Comparison of ENCODE assay signal across 24 cellular contexts in genomic region chr4:548976-549375, GRCh38. TPM values are rescaled to one million over a fixed set of nuclear protein-coding genes. Genes with fewer than 3 reads are reported as not detected.
A peak's percentile ranks its signal among the peaks of the same experiment; 100 is the strongest.
DNase-seq lines count a peak whose midpoint lies in the region; ATAC-seq, FAIRE-seq and TF ChIP-seq lines count a peak whose summit lies in the region.
"Had no signal": no experiment of that assay in that cellular context is flagged by ENCODE, and none has a peak within 500 bp of the region (broad histone marks: within the 10 kb centered on the region; RNA-seq: fewer than 3 reads in every experiment).

No MANE protein-coding gene starts in this region.

- in situ Hi-C loops in GM13976 (cut with MboI; ENCODE audit: low sequenced_read_pairs, unreplicated experiment): no loop called here

- TF ChIP-seq POLR2A in GM12891 (IDR thresholded peaks at IDR 0.05; ENCODE audit: low read depth, low read length): no peak

- DNase-seq in DMS 273 (lab: John Stamatoyannopoulos, UW; ENCODE audit: unreplicated experiment): peak; percentile 33
- DNase-seq in DMS 273 treated with DMSO at 0.1 percent for 48 hours (lab: John Stamatoyannopoulos, UW): no peak
- peak; percentile 28 for DNase-seq in RKO (ENCODE audit: low spot score)
- peak; percentile 8 for DNase-seq in iris pigment epithelial cell (ENCODE audit: low read depth)
- no peak for DNase-seq in GM13976 (ENCODE audit: low spot score)
- DNase-seq in GM12891 (ENCODE audit: insufficient read length, low spot score): no peak
- DNase-seq: ACHN; BE2C; CD8-positive, alpha-beta memory T cell; DMS153; Karpas-422; NCI-H1092 treated with DMSO at 0.1 percent for 48 hours; NCI-H1436 treated with DMSO at 0.1 percent for 48 hours; NCI-H1930; NCI-H446; NCI-H524 treated with DMSO at 0.1 percent for 48 hours; NCI-H82; NK-92 treated with Interleukin-12 subunit alpha and Interleukin-12 subunit beta, amount 100 ng/mL, for 24 hours; PC-9; Right ventricle myocardium superior; RPMI8226 had no signal

- ATAC-seq in GM18873 (IDR thresholded peaks at IDR 0.05; ENCODE audit: low FRiP score, unreplicated experiment) (no peak), GM19455 (IDR thresholded peaks at IDR 0.05; ENCODE audit: unreplicated experiment) (no peak)

- TF ChIP-seq CTCF in GM13976 (IDR thresholded peaks at IDR 0.05; ENCODE audit: borderline replicate concordance, control extremely low read depth, extremely low read depth, insufficient read depth, missing control alignments): no peak

- no peak for FAIRE-seq in GM12891 (lab: Jason Lieb, UNC)

TF ChIP-seq in GM12891, 5 proteins besides CTCF, POLR2A, EP300 and RAD21:
- TF ChIP-seq TAF1 (IDR thresholded peaks at IDR 0.05; ENCODE audit: low read depth, low read length): no peak
- TF ChIP-seq POLR2AphosphoS5 (IDR thresholded peaks at IDR 0.05; ENCODE audit: low read depth, low read length): no peak
- no peak for TF ChIP-seq PAX5 (IDR thresholded peaks at IDR 0.05; ENCODE audit: insufficient read depth, low read length, severe bottlenecking)
- no peak for TF ChIP-seq SPI1 (IDR thresholded peaks at IDR 0.05; ENCODE audit: low read depth, low read length)
- TF ChIP-seq POU2F2 (IDR thresholded peaks at IDR 0.05; ENCODE audit: low read depth, low read length): no peak

RNA-seq across cellular contexts. Expression of gene TMEM271, which starts 27.1 kb away (rescaled TPM):
- not detected for polyA plus RNA-seq in GM12891 (2012; ENCODE audit: low read depth, missing spikeins)
- polyA plus RNA-seq: CD14-positive monocyte; CD8-positive, alpha-beta memory T cell had no signal

RNA-seq across cellular contexts. Expression of gene PIGG, which starts 50.0 kb away (rescaled TPM):
- polyA plus RNA-seq in GM12891 (2012; ENCODE audit: low read depth, missing spikeins): 24.9 TPM

RNA-seq across cellular contexts. Expression of gene ZNF721, which starts 50.0 kb away (rescaled TPM):
- polyA plus RNA-seq in GM12891 (2012; ENCODE audit: low read depth, missing spikeins): 17.4 TPM

Comparison
In these comparisons a context has a peak if more than half of its experiments do, and no peak if none do; other contexts are left out.
1. DNase-seq: peak in DMS 273 (single experiment), RKO (single experiment) and iris pigment epithelial cell (single experiment); none in DMS 273 treated with DMSO at 0.1 percent for 48 hours (single experiment), GM13976 (single experiment) and GM12891 (single experiment).